Comparison of ENCODE assay signal across 23 cellular contexts in genomic region chr12:109782322-109782695, GRCh38. TPM values are rescaled to one million over a fixed set of nuclear protein-coding genes. Genes with fewer than 3 reads are reported as not detected.
"Had no signal": no experiment of that assay in that cellular context is flagged by ENCODE, and none has a peak within 500 bp of the region (broad histone marks: within the 10 kb centered on the region; RNA-seq: fewer than 3 reads in every experiment).

No MANE protein-coding gene starts in this region.

- ATAC-seq: activated naive CD8-positive, alpha-beta T cell treated with anti-CD3 and anti-CD28 coated beads, Interleukin-2, amount 50 U/mL, for 24 hours; esophagus mucosa; gastrocnemius medialis; heart left ventricle; sciatic nerve; stimulated activated effector memory CD8-positive, alpha-beta T cell treated with anti-CD3 and anti-CD28 coated beads, Interleukin-12 subunit alpha, Interleukin-12 subunit beta, amount 100 ng/mL, for 72 hours had no signal

- H3K9me3 ChIP-seq: gastrocnemius medialis, neutrophil had no signal

- H3K4me1 ChIP-seq: ascending aorta, gastrocnemius medialis, heart left ventricle had no signal

- H3K4me3 Mint-ChIP-seq: activated naive CD4-positive, alpha-beta T cell treated with anti-CD3 and anti-CD28 coated beads, Interleukin-2, amount 10 ng/mL, durations not matched to agents 7 days and 5 days; activated naive CD8-positive, alpha-beta T cell treated with anti-CD3 and anti-CD28 coated beads, Interleukin-2, amount 50 U/mL, for 24 hours; stimulated activated effector memory CD8-positive, alpha-beta T cell treated with anti-CD3 and anti-CD28 coated beads, Interleukin-12 subunit alpha, Interleukin-12 subunit beta, amount 100 ng/mL, for 72 hours had no signal

- H3K36me3 Mint-ChIP-seq: stimulated activated effector memory CD8-positive, alpha-beta T cell treated with anti-CD3 and anti-CD28 coated beads, Interleukin-12 subunit alpha, Interleukin-12 subunit beta, amount 100 ng/mL, for 72 hours had no signal

- H3K9me3 Mint-ChIP-seq: activated naive CD8-positive, alpha-beta T cell treated with anti-CD3 and anti-CD28 coated beads, Interleukin-2, amount 50 U/mL, for 24 hours; stimulated activated effector memory CD8-positive, alpha-beta T cell treated with anti-CD3 and anti-CD28 coated beads, Interleukin-12 subunit alpha, Interleukin-12 subunit beta, amount 100 ng/mL, for 72 hours had no signal

- H3K27me3 ChIP-seq: ascending aorta, gastrocnemius medialis, heart left ventricle had no signal

- H3K4me1 Mint-ChIP-seq: stimulated activated effector memory CD8-positive, alpha-beta T cell treated with anti-CD3 and anti-CD28 coated beads, Interleukin-12 subunit alpha, Interleukin-12 subunit beta, amount 100 ng/mL, for 72 hours had no signal

- H3K36me3 ChIP-seq: ascending aorta, gastrocnemius medialis, heart left ventricle, left ventricle myocardium inferior, neutrophil, thoracic aorta had no signal

- H3K27ac Mint-ChIP-seq: activated naive CD4-positive, alpha-beta T cell treated with anti-CD3 and anti-CD28 coated beads, Interleukin-2, amount 10 ng/mL, durations not matched to agents 7 days and 5 days; activated naive CD8-positive, alpha-beta T cell treated with anti-CD3 and anti-CD28 coated beads, Interleukin-2, amount 50 U/mL, for 24 hours; stimulated activated effector memory CD8-positive, alpha-beta T cell treated with anti-CD3 and anti-CD28 coated beads, Interleukin-12 subunit alpha, Interleukin-12 subunit beta, amount 100 ng/mL, for 72 hours had no signal

- H3K4me3 ChIP-seq: ascending aorta, gastrocnemius medialis, heart left ventricle, left ventricle myocardium inferior, smooth muscle cell, thoracic aorta had no signal

- DNase-seq: activated CD8-positive, alpha-beta memory T cell treated with anti-CD3 and anti-CD28 coated beads for 24 hours; activated CD8-positive, alpha-beta memory T cell treated with anti-CD3 and anti-CD28 coated beads, Interleukin-2, amount 50 U/mL, for 48 hours; activated effector memory CD4-positive, alpha-beta T cell treated with Interleukin-2 at 50 U/mL for 16 hours; activated naive CD4-positive, alpha-beta T cell treated with anti-CD3 and anti-CD28 coated beads, Interleukin-2, amount 10 ng/mL, durations not matched to agents 7 days and 5 days; activated naive CD8-positive, alpha-beta T cell treated with anti-CD3 and anti-CD28 coated beads, Interleukin-2, amount 50 U/mL, for 24 hours; activated T-cell treated with anti-CD3 and anti-CD28 coated beads, Interleukin-2, amount 50 U/mL, for 48 hours; cerebellar nuclear complex; effector CD4-positive, alpha-beta T cell; gastrocnemius medialis; heart left ventricle; kidney glomerular epithelial cell; left ventricle myocardium inferior; mammary epithelial cell; stimulated activated CD4-positive, alpha-beta T cell treated with anti-CD3 and anti-CD28 coated beads, Interleukin-4, amount 100 ng/mL, for 24 hours; T1000 had no signal

- H3K27ac ChIP-seq: ascending aorta, gastrocnemius medialis, heart left ventricle, left ventricle myocardium inferior, neutrophil, thoracic aorta had no signal

RNA-seq across cellular contexts. Expression of gene TRPV4, which starts 50.9 kb away (rescaled TPM):
- total RNA-seq: ascending aorta; gastrocnemius medialis; T-helper 1 cell treated with Interleukin-12 subunit alpha and Interleukin-12 subunit beta and Interleukin-4 antibody, amounts not matched to agents 30 ng/mL and 1 ng/mL, for 36 hours had no signal
